Comparison of ENCODE assay signal across 1 cellular context in genomic region chr4:168848977-168849687, GRCh38.
TF ChIP-seq lines count a peak whose summit lies in the region.

No MANE protein-coding gene starts in this region.

TF ChIP-seq in GM23338, 12 proteins besides CTCF, POLR2A, EP300 and RAD21 (continued from another document):
- TF ChIP-seq REST (IDR thresholded peaks at IDR 0.05; ENCODE audit: unreplicated experiment) (no peak), ETS1 (IDR thresholded peaks at IDR 0.05) (no peak)
